ENCODE assay signal across 8 cellular contexts in the genomic region with DNA sequence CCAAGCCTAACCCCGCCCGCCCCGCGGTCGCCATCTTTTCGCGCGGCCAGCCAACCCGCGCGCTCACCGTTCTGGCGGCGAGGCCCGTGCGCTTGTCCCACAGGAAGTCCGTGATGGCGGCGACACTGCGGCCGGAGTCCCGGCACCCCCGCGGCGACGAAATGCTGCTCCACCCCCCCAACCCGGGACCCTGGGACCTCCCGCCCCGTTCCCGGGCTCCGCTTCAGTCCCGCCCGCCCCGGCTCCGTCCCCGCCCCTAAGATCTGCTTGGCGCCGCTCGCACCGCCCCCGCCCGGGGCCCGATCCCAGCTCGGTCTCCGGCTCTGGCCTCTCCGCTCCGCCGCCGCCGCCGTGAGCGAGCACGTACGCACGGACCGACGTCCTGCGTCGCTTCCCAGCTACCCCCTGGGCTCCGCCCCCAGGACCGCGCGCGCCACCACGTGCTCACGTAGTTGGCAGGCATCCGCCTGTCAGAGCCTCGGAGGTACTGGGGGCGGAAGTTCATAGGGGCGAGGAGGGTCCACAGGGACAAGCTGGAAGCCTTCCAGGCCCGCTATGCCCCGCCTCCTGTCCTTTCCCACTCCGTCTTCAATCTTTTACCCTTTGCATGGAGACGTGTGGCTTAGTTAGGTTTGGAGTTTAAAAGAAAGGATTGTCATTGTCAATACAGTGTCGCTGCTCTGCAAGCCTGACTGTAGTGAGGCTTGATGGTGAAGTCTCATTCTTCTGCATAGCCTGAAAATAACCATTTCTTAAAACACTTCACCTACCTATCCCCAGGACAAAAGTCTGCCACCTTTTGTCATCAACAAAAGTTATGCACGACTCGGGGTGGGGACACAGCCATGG. TPM values are rescaled to one million over a fixed set of nuclear protein-coding genes. Genes with fewer than 3 reads are reported as not detected.
DNase-seq lines count a peak whose midpoint lies in the region; ATAC-seq and TF ChIP-seq lines count a peak whose summit lies in the region.

A gene (minus strand): TSS at position 371 of the 849 bp plus-strand sequence. CDS start 2,527 bp downstream, outside the sequence.

- peak; percentile 40 for TF ChIP-seq EP300 in ovary (IDR thresholded peaks at IDR 0.05)

- peak within 1 kb of the TSS; percentile 74 for H3K27ac ChIP-seq in SU-DHL-6 (ENCODE audit: low read depth, low read length)
- H3K27ac ChIP-seq in ovary, result peak within 1 kb of the TSS; percentile 89 to 94
- H3K27ac ChIP-seq in thymus (ENCODE audit: low read depth), result peak within 1 kb of the TSS; percentile 92

- no peaks in the 10 kb centered on the region for H3K9me2 ChIP-seq in SU-DHL-6 (replicated peaks; ENCODE audit: insufficient read depth, low read length)

- H3F3A ChIP-seq in SU-DHL-6 (ENCODE audit: insufficient read depth), result peaks cover 23% of the 10 kb centered on the region

- DNase-seq in NCI-H1417 (lab: John Stamatoyannopoulos, UW), result peak; percentile 94 to 100 (median 97)
- DNase-seq in activated naive CD8-positive, alpha-beta T cell treated with anti-CD3 and anti-CD28 coated beads for 36 hours, result peak; percentile 99
- DNase-seq in glutamatergic neuron, result peak; percentile 98
- peak; percentile 92 to 96 (median 95) for DNase-seq in ovary

- peak within 1 kb of the TSS; percentile 7 for H2AFZ ChIP-seq in SU-DHL-6 (ENCODE audit: low read depth, low read length, severe bottlenecking)

- no peaks in the 10 kb centered on the region for H4K20me1 ChIP-seq in SU-DHL-6 (ENCODE audit: low read depth, low read length)

- TF ChIP-seq POLR2A in GM10847 (IDR thresholded peaks at IDR 0.05; ENCODE audit: extremely low read depth, insufficient read length) (peak; percentile 96), ovary (IDR thresholded peaks at IDR 0.05) (peak; percentile 82)

- H3K36me3 Mint-ChIP-seq in activated naive CD8-positive, alpha-beta T cell treated with anti-CD3 and anti-CD28 coated beads for 36 hours, result peaks cover 28% of the 10 kb centered on the region
- no peaks in the 10 kb centered on the region for H3K36me3 Mint-ChIP-seq in glutamatergic neuron (ENCODE audit: unreplicated experiment)

- H3K27me3 ChIP-seq in SU-DHL-6 (ENCODE audit: low read length) (no peaks in the 10 kb centered on the region), ovary (no peaks in the 10 kb centered on the region), thymus (ENCODE audit: control insufficient read depth, insufficient read depth) (no peaks in the 10 kb centered on the region)

- H3K9ac ChIP-seq in SU-DHL-6 (ENCODE audit: low read length), result peak within 1 kb of the TSS; percentile 89

- H3K27me3 Mint-ChIP-seq in activated naive CD8-positive, alpha-beta T cell treated with anti-CD3 and anti-CD28 coated beads for 36 hours, result no peaks in the 10 kb centered on the region
- H3K27me3 Mint-ChIP-seq in glutamatergic neuron (ENCODE audit: unreplicated experiment), result peaks cover 9% of the 10 kb centered on the region

- H3K4me3 Mint-ChIP-seq in activated naive CD8-positive, alpha-beta T cell treated with anti-CD3 and anti-CD28 coated beads for 36 hours, result peak within 1 kb of the TSS; percentile 85
- peak within 1 kb of the TSS; percentile 100 for H3K4me3 Mint-ChIP-seq in glutamatergic neuron (ENCODE audit: unreplicated experiment)

- ATAC-seq in HG02678 (IDR thresholded peaks at IDR 0.05; ENCODE audit: unreplicated experiment), result peak; percentile 80

- H3K79me2 ChIP-seq in SU-DHL-6 (ENCODE audit: insufficient read depth, low read length), result peaks cover 27% of the 10 kb centered on the region

- 0 to 1% (median 0%) methylated on average over 46 to 77 of the region's 77 CpGs for WGBS in ovary, 3 donors
- under 1% methylated on average over 77 of the region's 77 CpGs for WGBS in thymus

- TF ChIP-seq CTCF in SU-DHL-6 (IDR thresholded peaks at IDR 0.05; ENCODE audit: insufficient read depth, low read length, poor library complexity, severe bottlenecking) (no peak), glutamatergic neuron (IDR thresholded peaks at IDR 0.05; ENCODE audit: partially characterized antibody, unreplicated experiment) (no peak), ovary (IDR thresholded peaks at IDR 0.05) (no peak)

- H3K36me3 ChIP-seq in SU-DHL-6 (ENCODE audit: low read length) (peaks cover 11% of the 10 kb centered on the region; the same call in 1 of the 2 replicates), ovary (no peaks in the 10 kb centered on the region), thymus (ENCODE audit: control insufficient read depth, insufficient read depth) (peaks cover 25% of the 10 kb centered on the region)

- peaks cover 32% of the 10 kb centered on the region for H3K4me1 Mint-ChIP-seq in activated naive CD8-positive, alpha-beta T cell treated with anti-CD3 and anti-CD28 coated beads for 36 hours
- H3K4me1 Mint-ChIP-seq in glutamatergic neuron (ENCODE audit: low read depth, unreplicated experiment), result peaks cover 11% of the 10 kb centered on the region

- H3K4me2 ChIP-seq in SU-DHL-6 (ENCODE audit: low read depth, low read length, poor library complexity, severe bottlenecking), result peak within 1 kb of the TSS; percentile 62

- no peaks in the 10 kb centered on the region for H3K9me3 Mint-ChIP-seq in activated naive CD8-positive, alpha-beta T cell treated with anti-CD3 and anti-CD28 coated beads for 36 hours
- peaks cover 15% of the 10 kb centered on the region for H3K9me3 Mint-ChIP-seq in glutamatergic neuron (ENCODE audit: unreplicated experiment)

- H3K27ac Mint-ChIP-seq in activated naive CD8-positive, alpha-beta T cell treated with anti-CD3 and anti-CD28 coated beads for 36 hours, result peak within 1 kb of the TSS; percentile 88
- H3K27ac Mint-ChIP-seq in glutamatergic neuron (ENCODE audit: unreplicated experiment), result peak within 1 kb of the TSS; percentile 93

- peak within 1 kb of the TSS; percentile 88 for H3K4me3 ChIP-seq in SU-DHL-6 (ENCODE audit: insufficient read depth, low read length, poor library complexity, severe bottlenecking)
- H3K4me3 ChIP-seq in ovary, result peak within 1 kb of the TSS; percentile 77
- H3K4me3 ChIP-seq in thymus (ENCODE audit: low read length), result peak within 1 kb of the TSS; percentile 95

- intact Hi-C loops in ovary (cut with DNase I), result no loop called here

- H3K9me3 ChIP-seq in SU-DHL-6 (ENCODE audit: insufficient read depth, low read length) (no peaks in the 10 kb centered on the region), ovary (no peaks in the 10 kb centered on the region), thymus (ENCODE audit: control insufficient read depth) (no peaks in the 10 kb centered on the region)

- peaks cover 5% of the 10 kb centered on the region for H3K4me1 ChIP-seq in ovary (ENCODE audit: insufficient read depth)
- H3K4me1 ChIP-seq in thymus (ENCODE audit: control insufficient read depth, insufficient read depth, low read length), result peaks cover 20% of the 10 kb centered on the region

RNA-seq across cellular contexts. Expression of the gene that starts here (rescaled TPM):
- 10 to 100 TPM; 61.4 to 65.9 TPM for total RNA-seq in activated naive CD8-positive, alpha-beta T cell treated with anti-CD3 and anti-CD28 coated beads for 36 hours
- total RNA-seq in glutamatergic neuron (ENCODE audit: unreplicated experiment) (74.8 TPM), ovary (10 to 100 TPM; 37.9 to 60.9 (median 50.1) TPM)
- polyA plus RNA-seq in ovary (10 to 100 TPM; 46.4 to 51.3 TPM), thymus (86.5 TPM)

Comparison
In these comparisons a context has a peak if more than half of its experiments do, and no peak if none do; other contexts are left out.
1. Peak in every context shown above with its lines: DNase-seq, ATAC-seq, H3K4me3 ChIP-seq and H3K27ac ChIP-seq.